Comparison of ENCODE assay signal across 16 cellular contexts in genomic region chr1:51168946-51169345, GRCh38.
"Had no signal": no experiment of that assay in that cellular context is flagged by ENCODE, and none has a peak within 500 bp of the region (broad histone marks: within the 10 kb centered on the region; RNA-seq: fewer than 3 reads in every experiment).

No MANE protein-coding gene starts in this region.

- H3K27me3 ChIP-seq: left lung, stomach, suprapubic skin had no signal

- H3K9me3 ChIP-seq: left lung, prostate gland, stomach, suprapubic skin, tibial nerve had no signal

- DNase-seq: activated CD4-positive, alpha-beta T cell treated with anti-CD3 and anti-CD28 coated beads for 1 hour; activated CD4-positive, alpha-beta T cell treated with anti-CD3 and anti-CD28 coated beads, Interleukin-2, amount 50 U/mL, for 1 hour; activated CD8-positive, alpha-beta T cell treated with anti-CD3 and anti-CD28 coated beads, Interleukin-2, amount 10 ng/mL, durations not matched to agents 7 days and 5 days; activated gamma-delta T cell; aorta; immature natural killer cell; kidney glomerular epithelial cell; left lung; naive thymus-derived CD8-positive, alpha-beta T cell; stimulated activated CD4-positive, alpha-beta T cell treated with anti-CD3 and anti-CD28 coated beads, Interleukin-2, amount 100 ng/mL, for 24 hours; stomach had no signal

- H3K36me3 ChIP-seq: left lung, prostate gland, stomach, suprapubic skin, tibial nerve had no signal

- H3K4me1 ChIP-seq: prostate gland, suprapubic skin had no signal

- H3K4me3 ChIP-seq: left lung, lung, prostate gland, stomach, suprapubic skin, tibial nerve had no signal

- ATAC-seq: left lung; naive thymus-derived CD8-positive, alpha-beta T cell; stimulated activated memory B cell treated with anti-CD40 and anti-IgM and Interleukin-4, amounts not matched to agents 10 μg/mL and 1 μg/mL and 100 μg/mL, for 72 hours had no signal

- H3K27ac ChIP-seq: left lung, prostate gland, stomach, suprapubic skin, tibial nerve had no signal
